1 cellular context compared by ENCODE assay signal in the genomic region with DNA sequence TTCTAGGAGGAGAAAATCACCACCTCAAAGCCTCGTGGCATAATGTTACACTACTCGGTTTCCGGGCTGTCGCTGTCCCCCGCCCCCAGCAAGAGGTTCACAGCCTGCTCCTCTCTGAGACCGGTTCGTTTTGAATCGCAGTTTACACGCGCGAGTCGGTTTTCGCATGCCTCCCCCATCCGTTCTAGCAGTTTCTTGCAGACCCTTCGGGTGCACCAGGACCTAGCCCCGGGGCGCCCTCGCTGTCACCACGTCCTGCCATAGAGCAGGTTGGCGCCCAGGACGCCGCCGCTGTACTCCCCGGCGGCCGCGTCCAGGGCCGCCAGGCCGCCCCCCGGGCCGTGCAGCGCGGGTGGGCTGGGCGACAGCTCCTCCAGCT.
TF ChIP-seq lines count a peak whose summit lies in the region.

No MANE protein-coding gene starts in this region.

TF ChIP-seq in HEK293, 187 proteins besides CTCF, POLR2A, EP300 and RAD21 (continued from another document):
- TF ChIP-seq, protein P1, sequence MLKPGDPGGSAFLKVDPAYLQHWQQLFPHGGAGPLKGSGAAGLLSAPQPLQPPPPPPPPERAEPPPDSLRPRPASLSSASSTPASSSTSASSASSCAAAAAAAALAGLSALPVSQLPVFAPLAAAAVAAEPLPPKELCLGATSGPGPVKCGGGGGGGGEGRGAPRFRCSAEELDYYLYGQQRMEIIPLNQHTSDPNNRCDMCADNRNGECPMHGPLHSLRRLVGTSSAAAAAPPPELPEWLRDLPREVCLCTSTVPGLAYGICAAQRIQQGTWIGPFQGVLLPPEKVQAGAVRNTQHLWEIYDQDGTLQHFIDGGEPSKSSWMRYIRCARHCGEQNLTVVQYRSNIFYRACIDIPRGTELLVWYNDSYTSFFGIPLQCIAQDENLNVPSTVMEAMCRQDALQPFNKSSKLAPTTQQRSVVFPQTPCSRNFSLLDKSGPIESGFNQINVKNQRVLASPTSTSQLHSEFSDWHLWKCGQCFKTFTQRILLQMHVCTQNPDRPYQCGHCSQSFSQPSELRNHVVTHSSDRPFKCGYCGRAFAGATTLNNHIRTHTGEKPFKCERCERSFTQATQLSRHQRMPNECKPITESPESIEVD (tag by site-specific recombination; IDR thresholded peaks at IDR 0.05) = no peak
- TF ChIP-seq ZNF248 (tag by site-specific recombination; IDR thresholded peaks at IDR 0.05) (no peak), ZNF184 (tag by site-specific recombination; IDR thresholded peaks at IDR 0.05) (no peak), ZNF175 (tag by site-specific recombination; IDR thresholded peaks at IDR 0.05) (no peak), ZFP3 (tag by site-specific recombination; IDR thresholded peaks at IDR 0.05; ENCODE audit: low read depth) (no peak), ZNF549 (tag by site-specific recombination; IDR thresholded peaks at IDR 0.05) (no peak), ZNF580 (tag by site-specific recombination; IDR thresholded peaks at IDR 0.05) (no peak), ZNF426 (tag by site-specific recombination; IDR thresholded peaks at IDR 0.05) (no peak), ZNF214 (tag by site-specific recombination; IDR thresholded peaks at IDR 0.05; ENCODE audit: borderline replicate concordance) (no peak), ZNF19 (tag by site-specific recombination; IDR thresholded peaks at IDR 0.05; ENCODE audit: low read depth) (no peak), ZBTB10 (tag by site-specific recombination; IDR thresholded peaks at IDR 0.05) (no peak), ZNF658 (tag by site-specific recombination; IDR thresholded peaks at IDR 0.05) (no peak), ZNF768 (tag by site-specific recombination; IDR thresholded peaks at IDR 0.05) (no peak), HOXC10 (CRISPR knock-in tag; IDR thresholded peaks at IDR 0.05) (no peak), ZXDB (tag by site-specific recombination; IDR thresholded peaks at IDR 0.05) (peak; percentile 45; the same call in 1 of the 2 replicates)
- TF ChIP-seq, protein P2, sequence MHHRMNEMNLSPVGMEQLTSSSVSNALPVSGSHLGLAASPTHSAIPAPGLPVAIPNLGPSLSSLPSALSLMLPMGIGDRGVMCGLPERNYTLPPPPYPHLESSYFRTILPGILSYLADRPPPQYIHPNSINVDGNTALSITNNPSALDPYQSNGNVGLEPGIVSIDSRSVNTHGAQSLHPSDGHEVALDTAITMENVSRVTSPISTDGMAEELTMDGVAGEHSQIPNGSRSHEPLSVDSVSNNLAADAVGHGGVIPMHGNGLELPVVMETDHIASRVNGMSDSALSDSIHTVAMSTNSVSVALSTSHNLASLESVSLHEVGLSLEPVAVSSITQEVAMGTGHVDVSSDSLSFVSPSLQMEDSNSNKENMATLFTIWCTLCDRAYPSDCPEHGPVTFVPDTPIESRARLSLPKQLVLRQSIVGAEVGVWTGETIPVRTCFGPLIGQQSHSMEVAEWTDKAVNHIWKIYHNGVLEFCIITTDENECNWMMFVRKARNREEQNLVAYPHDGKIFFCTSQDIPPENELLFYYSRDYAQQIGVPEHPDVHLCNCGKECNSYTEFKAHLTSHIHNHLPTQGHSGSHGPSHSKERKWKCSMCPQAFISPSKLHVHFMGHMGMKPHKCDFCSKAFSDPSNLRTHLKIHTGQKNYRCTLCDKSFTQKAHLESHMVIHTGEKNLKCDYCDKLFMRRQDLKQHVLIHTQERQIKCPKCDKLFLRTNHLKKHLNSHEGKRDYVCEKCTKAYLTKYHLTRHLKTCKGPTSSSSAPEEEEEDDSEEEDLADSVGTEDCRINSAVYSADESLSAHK (tag by site-specific recombination; IDR thresholded peaks at IDR 0.05) = no peak
